In genomic region chr2:45169339-45170190, GRCh38 we compare ENCODE assay signal across 2 cellular contexts.
TF ChIP-seq lines count a peak whose summit lies in the region.

No MANE protein-coding gene starts in this region.

TF ChIP-seq in liver, 16 proteins besides CTCF, POLR2A, EP300 and RAD21 (continued from another document):
- TF ChIP-seq REST (IDR thresholded peaks at IDR 0.05) (no peak), ATF3 (IDR thresholded peaks at IDR 0.05) (no peak), GABPA (IDR thresholded peaks at IDR 0.05 in 1 of 2, conservative IDR thresholded peaks at IDR 0.05 in 1 of 2) (no peak)

TF ChIP-seq in HepG2, 621 proteins besides CTCF, POLR2A, EP300 and RAD21 (continued from another document):
- TF ChIP-seq ZNF770 (CRISPR knock-in tag; IDR thresholded peaks at IDR 0.05), result no peak
